In genomic region chr11:107799245-107799859, GRCh38 we compare ENCODE assay signal across 8 cellular contexts. TPM values are rescaled to one million over a fixed set of nuclear protein-coding genes. Genes with fewer than 3 reads are reported as not detected.
DNase-seq lines count a peak whose midpoint lies in the region; ATAC-seq and TF ChIP-seq lines count a peak whose summit lies in the region.

No MANE protein-coding gene starts in this region.

- no peak overlapping the region for H3K27ac ChIP-seq in cardiac muscle cell

- ATAC-seq in GM21528 (IDR thresholded peaks at IDR 0.05; ENCODE audit: low FRiP score, unreplicated experiment), result peak; percentile 87
- peak; percentile 59 to 66 for ATAC-seq in activated naive CD4-positive, alpha-beta T cell treated with anti-CD3 and anti-CD28 coated beads, Interleukin-2, amount 50 U/mL, for 72 hours
- no peak for ATAC-seq in GM19328 (IDR thresholded peaks at IDR 0.05; ENCODE audit: unreplicated experiment)

- H3K36me3 Mint-ChIP-seq in activated naive CD4-positive, alpha-beta T cell treated with anti-CD3 and anti-CD28 coated beads, Interleukin-2, amount 50 U/mL, for 72 hours, result peaks cover 17 to 28% of the 10 kb centered on the region in 2 donors

- no peaks in the 10 kb centered on the region for H3K36me3 ChIP-seq in cardiac muscle cell

- no peaks in the 10 kb centered on the region for H3K9me3 ChIP-seq in cardiac muscle cell (ENCODE audit: low read depth)

- H3K9me3 Mint-ChIP-seq in activated naive CD4-positive, alpha-beta T cell treated with anti-CD3 and anti-CD28 coated beads, Interleukin-2, amount 50 U/mL, for 72 hours, result no peaks in the 10 kb centered on the region

- peak; percentile 100 for TF ChIP-seq CTCF in cardiac muscle cell (IDR thresholded peaks at IDR 0.05; ENCODE audit: low read depth, low read length)

- in situ Hi-C loops in SK-MEL-5 (cut with HindIII; ENCODE audit: low pct_unique_long_range_greater_than_20kb, low sequenced_read_pairs), result no loop called here

- H3K4me1 ChIP-seq in cardiac muscle cell (ENCODE audit: low read depth), result peaks cover 6% of the 10 kb centered on the region

- DNase-seq in ELR (ENCODE audit: low read depth) (peak; percentile 76), KG1 (lab: John Stamatoyannopoulos, UW) (peak; percentile 20), SK-MEL-5 (ENCODE audit: low read depth, low spot score) (peak; percentile 67), cardiac muscle cell (ENCODE audit: low read depth in 1 of 2, low spot score in 1 of 2) (peak; percentile 75 to 86), putamen (ENCODE audit: low spot score) (peak; percentile 23)
- DNase-seq in activated naive CD4-positive, alpha-beta T cell treated with anti-CD3 and anti-CD28 coated beads, Interleukin-2, amount 50 U/mL, for 72 hours (ENCODE audit: low spot score in 2 of 2), result peak in 1 of 2 donors; percentile 62

- H3K27ac Mint-ChIP-seq in activated naive CD4-positive, alpha-beta T cell treated with anti-CD3 and anti-CD28 coated beads, Interleukin-2, amount 50 U/mL, for 72 hours, result no peak overlapping the region

- no peaks in the 10 kb centered on the region for H3K27me3 ChIP-seq in cardiac muscle cell

- no peak overlapping the region for H3K4me3 ChIP-seq in cardiac muscle cell

RNA-seq across cellular contexts. Expression of gene SLC35F2, which starts 59.2 kb away (rescaled TPM):
- total RNA-seq in SK-MEL-5 (2014; rRNA removed; shearing (Covaris generic)), result 37.8 and 46.5 TPM in 2 replicates
- 25.7 and 29.2 TPM in 2 replicates for polyA plus RNA-seq in SK-MEL-5 (2015; cell fraction: cytosol; rRNA removed)
- 9.1 and 20.8 TPM in 2 replicates for polyA plus RNA-seq in SK-MEL-5 (2015; cell fraction: nucleus; rRNA removed)
- total RNA-seq in activated naive CD4-positive, alpha-beta T cell treated with anti-CD3 and anti-CD28 coated beads, Interleukin-2, amount 50 U/mL, for 72 hours, result 10 to 100 TPM; 11.7 to 27.0 TPM
- total RNA-seq in cardiac muscle cell, result 6.9 and 10.4 TPM in 2 replicates
- polyA plus RNA-seq in cardiac muscle cell, result 10.1 and 12.3 TPM in 2 replicates
